Comparison of ENCODE assay signal across 13 cellular contexts in genomic region chr12:131233737-131234474, GRCh38.
"Had no signal": no experiment of that assay in that cellular context is flagged by ENCODE, and none has a peak within 500 bp of the region (broad histone marks: within the 10 kb centered on the region; RNA-seq: fewer than 3 reads in every experiment).

No MANE protein-coding gene starts in this region.

- H3K9me3 ChIP-seq: testis, uterus had no signal

- H3K4me3 Mint-ChIP-seq: activated CD4-positive, alpha-beta memory T cell treated with anti-CD3 and anti-CD28 coated beads, Interleukin-2, amount 10 ng/mL, durations not matched to agents 7 days and 5 days; activated CD4-positive, alpha-beta T cell treated with anti-CD3 and anti-CD28 coated beads for 36 hours; nephron; stimulated activated naive CD8-positive, alpha-beta T cell treated with anti-CD3 and anti-CD28 coated beads, Interleukin-15, amount 100 ng/mL, for 72 hours had no signal

- H3K4me3 ChIP-seq: esophagus squamous epithelium, testis, uterus had no signal

- ATAC-seq: activated CD4-positive, alpha-beta T cell treated with anti-CD3 and anti-CD28 coated beads for 36 hours; stimulated activated naive CD8-positive, alpha-beta T cell treated with anti-CD3 and anti-CD28 coated beads, Interleukin-15, amount 100 ng/mL, for 72 hours had no signal

- DNase-seq: activated CD4-positive, alpha-beta memory T cell treated with anti-CD3 and anti-CD28 coated beads, Interleukin-2, amount 10 ng/mL, durations not matched to agents 7 days and 5 days; activated CD4-positive, alpha-beta T cell treated with anti-CD3 and anti-CD28 coated beads for 36 hours; activated gamma-delta T cell treated with Interleukin-2 at 50 U/mL for 16 hours; activated T-cell treated with anti-CD3 and anti-CD28 coated beads, Interleukin-2, amount 50 U/mL, for 48 hours; aorta; esophagus squamous epithelium; foreskin fibroblast; stimulated activated CD4-positive, alpha-beta T cell treated with anti-CD3 and anti-CD28 coated beads, Interleukin-15, amount 100 ng/mL, for 24 hours; stimulated activated CD4-positive, alpha-beta T cell treated with anti-CD3 and anti-CD28 coated beads, Interleukin-4, amount 100 ng/mL, for 4 hours; stimulated activated naive CD8-positive, alpha-beta T cell treated with anti-CD3 and anti-CD28 coated beads, Interleukin-15, amount 100 ng/mL, for 72 hours; testis; uterus had no signal

- H3K27ac Mint-ChIP-seq: activated CD4-positive, alpha-beta memory T cell treated with anti-CD3 and anti-CD28 coated beads, Interleukin-2, amount 10 ng/mL, durations not matched to agents 7 days and 5 days; activated CD4-positive, alpha-beta T cell treated with anti-CD3 and anti-CD28 coated beads for 36 hours; nephron; stimulated activated naive CD8-positive, alpha-beta T cell treated with anti-CD3 and anti-CD28 coated beads, Interleukin-15, amount 100 ng/mL, for 72 hours had no signal

- H3K9me3 Mint-ChIP-seq: activated CD4-positive, alpha-beta memory T cell treated with anti-CD3 and anti-CD28 coated beads, Interleukin-2, amount 10 ng/mL, durations not matched to agents 7 days and 5 days; nephron; stimulated activated naive CD8-positive, alpha-beta T cell treated with anti-CD3 and anti-CD28 coated beads, Interleukin-15, amount 100 ng/mL, for 72 hours had no signal

- H3K27me3 ChIP-seq: testis, uterus had no signal

- H3K36me3 ChIP-seq: esophagus squamous epithelium, uterus had no signal

- H3K27ac ChIP-seq: esophagus squamous epithelium, testis, uterus had no signal

- H3K4me1 Mint-ChIP-seq: activated CD4-positive, alpha-beta memory T cell treated with anti-CD3 and anti-CD28 coated beads, Interleukin-2, amount 10 ng/mL, durations not matched to agents 7 days and 5 days had no signal
